2 cellular contexts compared by ENCODE assay signal in the genomic region with DNA sequence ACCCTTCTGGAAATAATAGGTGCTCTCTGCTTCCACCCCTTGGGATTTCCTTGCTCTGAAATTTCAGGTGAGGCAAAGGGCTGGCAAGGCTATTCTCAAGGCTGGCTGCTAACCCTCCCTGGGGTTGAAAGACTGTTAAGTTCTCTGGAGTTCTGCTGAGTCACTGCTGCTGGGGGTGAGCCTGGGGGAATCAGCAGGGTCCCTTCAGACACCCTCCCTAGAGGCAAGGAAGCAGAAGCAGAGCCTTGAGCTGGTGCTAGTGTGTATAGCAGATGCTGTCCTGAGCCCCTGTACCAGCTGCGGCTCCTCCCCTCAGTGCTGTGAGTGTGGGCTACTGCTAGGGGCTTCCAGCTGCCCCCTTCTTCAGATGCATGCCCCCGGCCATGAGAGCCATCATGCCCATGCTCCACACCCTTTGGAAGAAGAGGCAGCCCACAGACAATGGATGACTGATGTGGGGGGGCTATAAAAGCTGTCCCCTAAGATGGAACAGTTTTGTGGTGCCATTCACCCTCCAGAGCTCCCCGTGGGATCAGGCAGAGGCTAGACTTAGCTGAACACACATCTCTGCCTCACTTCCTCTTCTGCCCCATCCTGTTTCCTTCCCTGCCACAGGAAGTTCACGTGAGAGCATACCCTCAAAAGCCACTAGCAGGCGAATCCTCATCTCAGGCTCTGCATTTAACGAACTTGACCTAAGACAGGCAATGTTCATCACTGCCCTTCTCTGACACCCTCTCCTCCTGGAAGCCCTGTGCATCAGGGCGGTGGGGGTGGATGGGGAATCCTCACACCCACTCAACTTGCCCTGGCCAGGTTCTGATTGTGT.
TF ChIP-seq lines count a peak whose summit lies in the region.

No MANE protein-coding gene starts in this region.

TF ChIP-seq in SK-N-SH treated with all-trans-retinoic acid at 6 μM for 48 hours, 23 proteins besides CTCF, POLR2A, EP300 and RAD21 (continued from another document):
- no peak for TF ChIP-seq POU6F1 (CRISPR knock-in tag; IDR thresholded peaks at IDR 0.05; ENCODE audit: borderline replicate concordance, low read depth)
- no peak for TF ChIP-seq ESRRG (CRISPR knock-in tag; IDR thresholded peaks at IDR 0.05)
- TF ChIP-seq TSHZ2 (CRISPR knock-in tag; IDR thresholded peaks at IDR 0.05): no peak
- no peak for TF ChIP-seq CSDC2 (CRISPR knock-in tag; IDR thresholded peaks at IDR 0.05)
- TF ChIP-seq, protein P1, sequence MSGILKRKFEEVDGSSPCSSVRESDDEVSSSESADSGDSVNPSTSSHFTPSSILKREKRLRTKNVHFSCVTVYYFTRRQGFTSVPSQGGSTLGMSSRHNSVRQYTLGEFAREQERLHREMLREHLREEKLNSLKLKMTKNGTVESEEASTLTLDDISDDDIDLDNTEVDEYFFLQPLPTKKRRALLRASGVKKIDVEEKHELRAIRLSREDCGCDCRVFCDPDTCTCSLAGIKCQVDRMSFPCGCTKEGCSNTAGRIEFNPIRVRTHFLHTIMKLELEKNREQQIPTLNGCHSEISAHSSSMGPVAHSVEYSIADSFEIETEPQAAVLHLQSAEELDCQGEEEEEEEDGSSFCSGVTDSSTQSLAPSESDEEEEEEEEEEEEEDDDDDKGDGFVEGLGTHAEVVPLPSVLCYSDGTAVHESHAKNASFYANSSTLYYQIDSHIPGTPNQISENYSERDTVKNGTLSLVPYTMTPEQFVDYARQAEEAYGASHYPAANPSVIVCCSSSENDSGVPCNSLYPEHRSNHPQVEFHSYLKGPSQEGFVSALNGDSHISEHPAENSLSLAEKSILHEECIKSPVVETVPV (CRISPR knock-in tag; IDR thresholded peaks at IDR 0.05): no peak
- TF ChIP-seq GLIS3 (CRISPR knock-in tag; IDR thresholded peaks at IDR 0.05): no peak
- TF ChIP-seq RARB (CRISPR knock-in tag; IDR thresholded peaks at IDR 0.05): no peak
- TF ChIP-seq BACH2 (CRISPR knock-in tag; IDR thresholded peaks at IDR 0.05; ENCODE audit: borderline replicate concordance): no peak
- no peak for TF ChIP-seq PPARA (CRISPR knock-in tag; IDR thresholded peaks at IDR 0.05; ENCODE audit: borderline replicate concordance)
- TF ChIP-seq TOX (CRISPR knock-in tag; IDR thresholded peaks at IDR 0.05; ENCODE audit: borderline replicate concordance): no peak
- TF ChIP-seq ZC3H10 (CRISPR knock-in tag; IDR thresholded peaks at IDR 0.05): no peak
- no peak for TF ChIP-seq ISL1 (CRISPR knock-in tag; IDR thresholded peaks at IDR 0.05)

TF ChIP-seq in K562, 482 proteins besides CTCF, POLR2A, EP300 and RAD21 (continued from another document and continues in another):
- TF ChIP-seq NFE2L1 (tag; IDR thresholded peaks at IDR 0.05; ENCODE audit: borderline replicate concordance, low read depth) (peak; percentile 55; the same call in 1 of the 2 replicates), MAFF (IDR thresholded peaks at IDR 0.05; ENCODE audit: low read length) (peak; percentile 62), EP400 (IDR thresholded peaks at IDR 0.05) (no peak), RNF2 (IDR thresholded peaks at IDR 0.05) (no peak), JUNB (CRISPR knock-in tag; conservative IDR thresholded peaks at IDR 0.05) (no peak), ZFX (CRISPR knock-in tag; IDR thresholded peaks at IDR 0.05) (no peak), MXD1 (CRISPR knock-in tag; IDR thresholded peaks at IDR 0.05; ENCODE audit: borderline replicate concordance, poor library complexity, severe bottlenecking) (no peak), ZNF764 (CRISPR knock-in tag; IDR thresholded peaks at IDR 0.05; ENCODE audit: low read depth) (no peak), TAF1 (IDR thresholded peaks at IDR 0.05; ENCODE audit: control insufficient read depth, extremely low read depth, insufficient read depth, low read length, severe bottlenecking) (no peak), SLC30A9 (CRISPR knock-in tag; IDR thresholded peaks at IDR 0.05) (no peak), KAT8 (IDR thresholded peaks at IDR 0.05; ENCODE audit: low read depth) (no peak), MEF2D (tag; conservative IDR thresholded peaks at IDR 0.05; ENCODE audit: low read depth) (no peak), ZNF639 (CRISPR knock-in tag; conservative IDR thresholded peaks at IDR 0.05 in 1 of 2, IDR thresholded peaks at IDR 0.05 in 1 of 2) (no peak), CBFB (CRISPR knock-in tag; IDR thresholded peaks at IDR 0.05) (no peak), ZFP91 (CRISPR knock-in tag; IDR thresholded peaks at IDR 0.05) (no peak), ZNF277 (CRISPR knock-in tag; IDR thresholded peaks at IDR 0.05; ENCODE audit: borderline replicate concordance) (no peak), CXXC5 (CRISPR knock-in tag; IDR thresholded peaks at IDR 0.05) (0 out of 2 replicates have a peak, but pooled peaks have one; percentile 14), EGR1 (conservative IDR thresholded peaks at IDR 0.05) (peak; percentile 20), COPS2 (conservative IDR thresholded peaks at IDR 0.05) (no peak), BCL6 (CRISPR knock-in tag; IDR thresholded peaks at IDR 0.05) (no peak), RREB1 (CRISPR knock-in tag; IDR thresholded peaks at IDR 0.05) (no peak), GABPA (tag; conservative IDR thresholded peaks at IDR 0.05; ENCODE audit: low read depth) (peak; percentile 70), PTTG1 (tag; IDR thresholded peaks at IDR 0.05; ENCODE audit: low read depth) (no peak), HDAC1 (IDR thresholded peaks at IDR 0.05) (no peak), ZNF76 (CRISPR knock-in tag; IDR thresholded peaks at IDR 0.05; ENCODE audit: borderline replicate concordance) (no peak), CGGBP1 (CRISPR knock-in tag; IDR thresholded peaks at IDR 0.05) (no peak), ZBTB1 (CRISPR knock-in tag; IDR thresholded peaks at IDR 0.05; ENCODE audit: borderline replicate concordance, low read depth) (no peak), MAFG (tag; conservative IDR thresholded peaks at IDR 0.05) (peak; percentile 74), SUPT5H (IDR thresholded peaks at IDR 0.05) (no peak), CREB3L1 (IDR thresholded peaks at IDR 0.05; ENCODE audit: borderline replicate concordance, low read depth) (no peak)
- TF ChIP-seq, protein P2, sequence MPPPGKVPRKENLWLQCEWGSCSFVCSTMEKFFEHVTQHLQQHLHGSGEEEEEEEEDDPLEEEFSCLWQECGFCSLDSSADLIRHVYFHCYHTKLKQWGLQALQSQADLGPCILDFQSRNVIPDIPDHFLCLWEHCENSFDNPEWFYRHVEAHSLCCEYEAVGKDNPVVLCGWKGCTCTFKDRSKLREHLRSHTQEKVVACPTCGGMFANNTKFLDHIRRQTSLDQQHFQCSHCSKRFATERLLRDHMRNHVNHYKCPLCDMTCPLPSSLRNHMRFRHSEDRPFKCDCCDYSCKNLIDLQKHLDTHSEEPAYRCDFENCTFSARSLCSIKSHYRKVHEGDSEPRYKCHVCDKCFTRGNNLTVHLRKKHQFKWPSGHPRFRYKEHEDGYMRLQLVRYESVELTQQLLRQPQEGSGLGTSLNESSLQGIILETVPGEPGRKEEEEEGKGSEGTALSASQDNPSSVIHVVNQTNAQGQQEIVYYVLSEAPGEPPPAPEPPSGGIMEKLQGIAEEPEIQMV (tag; conservative IDR thresholded peaks at IDR 0.05; ENCODE audit: low read depth): no peak
